8 cellular contexts compared by ENCODE assay signal in genomic region chr19:37778613-37779138, GRCh38. TPM values are rescaled to one million over a fixed set of nuclear protein-coding genes. Genes with fewer than 3 reads are reported as not detected.
DNase-seq lines count a peak whose midpoint lies in the region; ATAC-seq and TF ChIP-seq lines count a peak whose summit lies in the region.

No MANE protein-coding gene starts in this region.

- TF ChIP-seq CTCF in RWPE1 (conservative IDR thresholded peaks at IDR 0.05; ENCODE audit: low read depth): no peak
- TF ChIP-seq CTCF in neural progenitor cell (IDR thresholded peaks at IDR 0.05): no peak

- peaks cover 35% of the 10 kb centered on the region for H3K79me2 ChIP-seq in neural progenitor cell (ENCODE audit: low read depth)

- H3K36me3 ChIP-seq in esophagus (ENCODE audit: control insufficient read depth in 2 of 2, insufficient read depth in 2 of 2, low read length in 1 of 2) (no peaks in the 10 kb centered on the region), neural progenitor cell (no peaks in the 10 kb centered on the region)

- no peaks in the 10 kb centered on the region for H3F3A ChIP-seq in neural progenitor cell (ENCODE audit: low read depth)

- ATAC-seq in GM19372 (IDR thresholded peaks at IDR 0.05; ENCODE audit: low read depth, unreplicated experiment): peak; percentile 15

- H3K36me3 Mint-ChIP-seq in neural progenitor cell: peaks cover 19% of the 10 kb centered on the region

- POLR2A ChIA-PET in RWPE1 (lab: Yijun Ruan, JAX; ENCODE audit: low non-redundant PET): no interaction called here

- peak overlapping the region; percentile 93 for H3K4me3 Mint-ChIP-seq in neural progenitor cell

- H3K4me3 ChIP-seq in esophagus (ENCODE audit: low read depth in 1 of 2, low read length in 2 of 2): peak overlapping the region; percentile 74 to 81
- H3K4me3 ChIP-seq in neural progenitor cell: peak overlapping the region; percentile 93

- peak overlapping the region; percentile 93 for H3K27ac Mint-ChIP-seq in neural progenitor cell

- WGBS in esophagus, 2 donors: 9 to 10% methylated on average over 7 to 8 of the region's 8 CpGs

- peak overlapping the region; percentile 88 for H3K4me2 ChIP-seq in neural progenitor cell

- H3K4me1 ChIP-seq in esophagus (ENCODE audit: control insufficient read depth in 2 of 2, insufficient read depth in 2 of 2, low read length in 1 of 2): peaks cover 0 to 3% of the 10 kb centered on the region in 2 donors
- peaks cover 7% of the 10 kb centered on the region for H3K4me1 ChIP-seq in neural progenitor cell

- DNase-seq in AG08395 (ENCODE audit: low spot score) (peak; percentile 29), RWPE1 (ENCODE audit: low spot score) (peak; percentile 26), neural progenitor cell (ENCODE audit: low spot score) (peak; percentile 1), DMS114 treated with DMSO at 0.1 percent for 48 hours (lab: John Stamatoyannopoulos, UW; ENCODE audit: unreplicated experiment) (no peak), NCI-H2029 treated with DMSO at 0.1 percent for 48 hours (lab: John Stamatoyannopoulos, UW) (no peak), HT-29 (ENCODE audit: low spot score) (no peak)

- no peaks in the 10 kb centered on the region for H3K9me3 ChIP-seq in esophagus (ENCODE audit: control insufficient read depth in 2 of 2, insufficient read depth in 1 of 2, low read depth in 1 of 2, low read length in 1 of 2)
- H3K9me3 ChIP-seq in neural progenitor cell (ENCODE audit: low read depth): no peaks in the 10 kb centered on the region

- H3K27me3 Mint-ChIP-seq in neural progenitor cell (ENCODE audit: insufficient read depth, low read depth): peaks cover 4% of the 10 kb centered on the region

- peaks cover 5% of the 10 kb centered on the region for H3K4me1 Mint-ChIP-seq in neural progenitor cell

- peaks cover 50% of the 10 kb centered on the region for H3K9me3 Mint-ChIP-seq in neural progenitor cell

- no peaks in the 10 kb centered on the region for H4K20me1 ChIP-seq in neural progenitor cell (ENCODE audit: low read depth)

- H3K27me3 ChIP-seq in esophagus (ENCODE audit: control insufficient read depth in 1 of 2, insufficient read depth in 2 of 2, low read length in 2 of 2) (no peaks in the 10 kb centered on the region), neural progenitor cell (no peaks in the 10 kb centered on the region)

- H3K27ac ChIP-seq in RWPE1 (peak overlapping the region; percentile 88), esophagus (ENCODE audit: low read depth in 2 of 2, low read length in 1 of 2) (peak overlapping the region; percentile 77 to 93), neural progenitor cell (no peak overlapping the region)

- peak overlapping the region; percentile 56 for H3K9ac ChIP-seq in neural progenitor cell

- CTCF ChIA-PET in RWPE1 (lab: Yijun Ruan, JAX): interaction anchor here (0.6 to 1.1 kb wide), 3 partner anchors 57 to 244 kb away, joined by 3 read pairs; no protein-coding TSS in a partner anchor

- peak overlapping the region; percentile 100 for H2AFZ ChIP-seq in neural progenitor cell (replicated peaks)

RNA-seq across cellular contexts. Expression of gene ZNF573, which starts 0.7 kb away (rescaled TPM):
- polyA plus RNA-seq in esophagus: 1 to 10 TPM in 1 of 2 donors, under 1 TPM in 1; 0.60 to 1.2 TPM
- 12.4 and 14.2 TPM in 2 replicates for total RNA-seq in neural progenitor cell (ENCODE audit: low replicate concordance)
- total RNA-seq in HT-29 (2014; rRNA removed; shearing (Covaris generic)): 0.48 and 0.97 TPM in 2 replicates

RNA-seq across cellular contexts. Expression of gene ZNF607, which starts 59.1 kb away (rescaled TPM):
- polyA plus RNA-seq in esophagus: 1 to 10 TPM; 2.1 to 2.5 TPM
- 15.9 and 19.6 TPM in 2 replicates for total RNA-seq in neural progenitor cell (ENCODE audit: low replicate concordance)
- 0.10 and 0.46 TPM in 2 replicates for total RNA-seq in HT-29 (2014; rRNA removed; shearing (Covaris generic))

Comparison
In these comparisons a context has a peak if more than half of its experiments do, and no peak if none do; other contexts are left out.
1. DNase-seq: peak in AG08395 (single experiment), RWPE1 (single experiment) and neural progenitor cell (single experiment); none in DMS114 treated with DMSO at 0.1 percent for 48 hours (single experiment), NCI-H2029 treated with DMSO at 0.1 percent for 48 hours (single experiment) and HT-29 (single experiment).
2. RNA of gene ZNF607, which starts 59.1 kb away (total RNA-seq): 15.9 to 19.6 TPM in neural progenitor cell; 0.10 to 0.46 TPM in HT-29; every median in the first group is over 10 times any median in the second.